Comparison of ENCODE assay signal across 9 cellular contexts in the genomic region with DNA sequence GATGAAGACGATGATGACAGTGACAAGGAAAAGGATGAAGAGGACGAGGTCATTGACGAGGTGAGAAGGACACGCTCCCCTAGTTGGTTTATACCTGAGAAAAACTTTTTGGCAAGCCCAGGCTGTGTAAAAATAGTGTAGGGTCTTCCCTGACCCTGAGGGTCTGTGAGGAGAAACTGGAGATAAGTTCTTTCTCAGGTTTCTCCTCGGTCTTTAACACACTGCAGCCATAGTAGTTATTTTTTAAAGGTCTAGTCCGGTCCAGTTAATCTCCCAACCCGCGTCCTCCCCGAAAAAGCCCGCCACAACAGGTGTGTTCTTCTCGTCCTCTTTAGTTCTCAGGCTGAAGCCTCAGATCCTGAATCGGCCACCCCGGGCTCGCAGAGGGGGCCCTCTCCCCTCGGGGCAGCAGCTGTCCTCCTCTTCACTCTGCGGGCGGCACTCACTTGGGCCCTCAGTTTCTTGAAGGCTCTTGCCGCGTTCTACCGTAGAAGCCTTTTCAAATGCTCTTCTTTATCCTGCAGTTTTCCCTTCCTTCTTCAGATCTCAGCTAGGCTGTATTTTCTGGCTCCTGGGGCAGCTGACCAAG. TPM values are rescaled to one million over a fixed set of nuclear protein-coding genes. Genes with fewer than 3 reads are reported as not detected.
DNase-seq lines count a peak whose midpoint lies in the region; TF ChIP-seq lines count a peak whose summit lies in the region.
"Had no signal": no experiment of that assay in that cellular context is flagged by ENCODE, and none has a peak within 500 bp of the region (broad histone marks: within the 10 kb centered on the region; RNA-seq: fewer than 3 reads in every experiment).

No MANE protein-coding gene starts in this region.

- peaks cover 23% of the 10 kb centered on the region for H3K4me1 Mint-ChIP-seq in activated CD4-positive, alpha-beta T cell treated with anti-CD3 and anti-CD28 coated beads, Interleukin-2, amount 10 ng/mL, durations not matched to agents 24 days and 14 days

- peak; percentile 7 for DNase-seq in COLO668 (lab: John Stamatoyannopoulos, UW; ENCODE audit: unreplicated experiment)
- peak; percentile 74 for DNase-seq in activated CD4-positive, alpha-beta T cell treated with anti-CD3 and anti-CD28 coated beads, Interleukin-2, amount 10 ng/mL, durations not matched to agents 24 days and 14 days
- peak; percentile 6 for DNase-seq in foreskin melanocyte
- DNase-seq in stimulated activated CD4-positive, alpha-beta T cell treated with anti-CD3 and anti-CD28 coated beads, Interleukin-4, amount 100 ng/mL, for 1 hour: peak; percentile 19
- DNase-seq in OCI-M2 (lab: John Stamatoyannopoulos, UW; ENCODE audit: unreplicated experiment): no peak
- DNase-seq in NCI-H2081 (lab: John Stamatoyannopoulos, UW): no peak
- no peak for DNase-seq in SIG-M5 (lab: John Stamatoyannopoulos, UW)

- H3K4me1 ChIP-seq in HEK293 (ENCODE audit: control insufficient read depth, insufficient read depth, low read length): peaks cover 10% of the 10 kb centered on the region; the same call in 1 of the 2 replicates

- no peak for TF ChIP-seq CTCF in HEK293 (tag by site-specific recombination; IDR thresholded peaks at IDR 0.05)

- H3K9me3 Mint-ChIP-seq in activated CD4-positive, alpha-beta T cell treated with anti-CD3 and anti-CD28 coated beads, Interleukin-2, amount 10 ng/mL, durations not matched to agents 24 days and 14 days: no peaks in the 10 kb centered on the region
- H3K9me3 Mint-ChIP-seq: T-cell had no signal

- peaks cover 29% of the 10 kb centered on the region for H3K36me3 Mint-ChIP-seq in activated CD4-positive, alpha-beta T cell treated with anti-CD3 and anti-CD28 coated beads, Interleukin-2, amount 10 ng/mL, durations not matched to agents 24 days and 14 days (ENCODE audit: low read depth)

- peak overlapping the region; percentile 93 for H3K27ac ChIP-seq in HEK293 (ENCODE audit: extremely low read depth, low read depth, low read length)

- H3K27me3 Mint-ChIP-seq in activated CD4-positive, alpha-beta T cell treated with anti-CD3 and anti-CD28 coated beads, Interleukin-2, amount 10 ng/mL, durations not matched to agents 24 days and 14 days: no peaks in the 10 kb centered on the region
- H3K27me3 Mint-ChIP-seq: T-cell had no signal

- no peaks in the 10 kb centered on the region for H3K9me3 ChIP-seq in HEK293 (ENCODE audit: control insufficient read depth, insufficient read depth, low read depth, low read length)

- CTCF ChIA-PET in HEK293 (lab: Yijun Ruan, JAX): interaction anchor here (1.2 kb wide), 1 partner anchor 42 kb away, joined by 5 read pairs; no protein-coding TSS in a partner anchor

- no peak overlapping the region for H3K4me3 Mint-ChIP-seq in activated CD4-positive, alpha-beta T cell treated with anti-CD3 and anti-CD28 coated beads, Interleukin-2, amount 10 ng/mL, durations not matched to agents 24 days and 14 days
- H3K4me3 Mint-ChIP-seq: T-cell had no signal

- peaks cover 22 to 43% of the 10 kb centered on the region in 2 experiments for H3K36me3 ChIP-seq in HEK293 (ENCODE audit: control insufficient read depth in 2 of 2, insufficient read depth in 1 of 2, low read length in 2 of 2)

- intact Hi-C loops in activated CD4-positive, alpha-beta T cell treated with anti-CD3 and anti-CD28 coated beads, Interleukin-2, amount 10 ng/mL, durations not matched to agents 24 days and 14 days (cut with micrococcal nuclease): loop anchor here (1.0 to 5.0 kb wide), 4 partner anchors 73 to 906 kb away; partner anchors contain the start of genes EDRF1 and FANK1

- POLR2A ChIA-PET in HEK293 (lab: Yijun Ruan, JAX): interaction anchor here (0.5 to 2.2 kb wide), 6 partner anchors 8 to 116 kb away, joined by 3 to 6 read pairs (median 3); no protein-coding TSS in a partner anchor

- no peak overlapping the region for H3K27ac Mint-ChIP-seq in activated CD4-positive, alpha-beta T cell treated with anti-CD3 and anti-CD28 coated beads, Interleukin-2, amount 10 ng/mL, durations not matched to agents 24 days and 14 days
- H3K27ac Mint-ChIP-seq: T-cell had no signal

- H3K4me3 ChIP-seq in HEK293 (ENCODE audit: low read depth, low read length): peak overlapping the region; percentile 89

TF ChIP-seq in HEK293, 187 proteins besides CTCF, POLR2A, EP300 and RAD21 (continues in another document):
- no peak for TF ChIP-seq ZEB2 (tag by site-specific recombination; IDR thresholded peaks at IDR 0.05)
- TF ChIP-seq, protein P1, sequence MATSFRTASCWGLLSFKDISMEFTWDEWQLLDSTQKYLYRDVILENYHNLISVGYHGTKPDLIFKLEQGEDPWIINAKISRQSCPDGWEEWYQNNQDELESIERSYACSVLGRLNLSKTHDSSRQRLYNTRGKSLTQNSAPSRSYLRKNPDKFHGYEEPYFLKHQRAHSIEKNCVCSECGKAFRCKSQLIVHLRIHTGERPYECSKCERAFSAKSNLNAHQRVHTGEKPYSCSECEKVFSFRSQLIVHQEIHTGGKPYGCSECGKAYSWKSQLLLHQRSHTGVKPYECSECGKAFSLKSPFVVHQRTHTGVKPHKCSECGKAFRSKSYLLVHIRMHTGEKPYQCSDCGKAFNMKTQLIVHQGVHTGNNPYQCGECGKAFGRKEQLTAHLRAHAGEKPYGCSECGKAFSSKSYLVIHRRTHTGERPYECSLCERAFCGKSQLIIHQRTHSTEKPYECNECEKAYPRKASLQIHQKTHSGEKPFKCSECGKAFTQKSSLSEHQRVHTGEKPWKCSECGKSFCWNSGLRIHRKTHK (tag by site-specific recombination; IDR thresholded peaks at IDR 0.05): no peak
- 0 out of 2 replicates have a peak, but pooled peaks have one; percentile 12 for TF ChIP-seq YY1 (tag by site-specific recombination; IDR thresholded peaks at IDR 0.05)
- peak; percentile 66 for TF ChIP-seq GLIS1 (tag by site-specific recombination; IDR thresholded peaks at IDR 0.05)
- no peak for TF ChIP-seq ZBTB1 (tag by site-specific recombination; IDR thresholded peaks at IDR 0.05)
- TF ChIP-seq PRDM2 (tag by site-specific recombination; IDR thresholded peaks at IDR 0.05; ENCODE audit: borderline replicate concordance): no peak
- TF ChIP-seq ZNF202 (tag by site-specific recombination; IDR thresholded peaks at IDR 0.05; ENCODE audit: borderline replicate concordance): no peak
- no peak for TF ChIP-seq ZNF768 (tag by site-specific recombination; IDR thresholded peaks at IDR 0.05)
- no peak for TF ChIP-seq ZNF19 (tag by site-specific recombination; IDR thresholded peaks at IDR 0.05; ENCODE audit: low read depth)
- TF ChIP-seq ZNF677 (tag by site-specific recombination; IDR thresholded peaks at IDR 0.05): no peak
- TF ChIP-seq KLF7 (tag by site-specific recombination; IDR thresholded peaks at IDR 0.05; ENCODE audit: borderline replicate concordance): no peak

RNA-seq across cellular contexts. Expression of gene BCCIP, which starts 0.4 kb away (rescaled TPM):
- 135 and 143 TPM in 2 replicates for total RNA-seq in activated CD4-positive, alpha-beta T cell treated with anti-CD3 and anti-CD28 coated beads, Interleukin-2, amount 10 ng/mL, durations not matched to agents 24 days and 14 days

RNA-seq across cellular contexts. Expression of gene UROS, which starts 0.7 kb away (rescaled TPM):
- total RNA-seq in activated CD4-positive, alpha-beta T cell treated with anti-CD3 and anti-CD28 coated beads, Interleukin-2, amount 10 ng/mL, durations not matched to agents 24 days and 14 days: 50.6 and 53.8 TPM in 2 replicates

RNA-seq across cellular contexts. Expression of gene MMP21, which starts 48.1 kb away (rescaled TPM):
- 0.14 TPM in 1 of 2 replicates, not detected in the other for total RNA-seq in activated CD4-positive, alpha-beta T cell treated with anti-CD3 and anti-CD28 coated beads, Interleukin-2, amount 10 ng/mL, durations not matched to agents 24 days and 14 days

RNA-seq across cellular contexts. Expression of gene DHX32, which starts 57.3 kb away (rescaled TPM):
- 14.0 and 17.0 TPM in 2 replicates for total RNA-seq in activated CD4-positive, alpha-beta T cell treated with anti-CD3 and anti-CD28 coated beads, Interleukin-2, amount 10 ng/mL, durations not matched to agents 24 days and 14 days

Comparison
In these comparisons a context has a peak if more than half of its experiments do, and no peak if none do; other contexts are left out.
1. DNase-seq: peak in COLO668 (single experiment), activated CD4-positive, alpha-beta T cell treated with anti-CD3 and anti-CD28 coated beads, Interleukin-2, amount 10 ng/mL, durations not matched to agents 24 days and 14 days (single experiment), foreskin melanocyte (single experiment) and stimulated activated CD4-positive, alpha-beta T cell treated with anti-CD3 and anti-CD28 coated beads, Interleukin-4, amount 100 ng/mL, for 1 hour (single experiment); none in OCI-M2 (single experiment), NCI-H2081 (0 of 2) and SIG-M5 (single experiment).